Comparison of ENCODE assay signal across 37 cellular contexts in genomic region chr3:120848503-120848902, GRCh38. TPM values are rescaled to one million over a fixed set of nuclear protein-coding genes. Genes with fewer than 3 reads are reported as not detected.
"Had no signal": no experiment of that assay in that cellular context is flagged by ENCODE, and none has a peak within 500 bp of the region (broad histone marks: within the 10 kb centered on the region; RNA-seq: fewer than 3 reads in every experiment).

No MANE protein-coding gene starts in this region.

- H3K27ac Mint-ChIP-seq: activated CD4-positive, alpha-beta memory T cell treated with anti-CD3 and anti-CD28 coated beads, Interleukin-2, amount 10 ng/mL, durations not matched to agents 7 days and 5 days; activated CD4-positive, alpha-beta T cell treated with anti-CD3 and anti-CD28 coated beads for 36 hours; activated CD4-positive, alpha-beta T cell treated with anti-CD3 and anti-CD28 coated beads, Interleukin-2, amount 10 ng/mL, durations not matched to agents 7 days and 5 days; activated CD8-positive, alpha-beta memory T cell treated with anti-CD3 and anti-CD28 coated beads, Interleukin-2, amount 10 ng/mL, durations not matched to agents 7 days and 5 days; activated CD8-positive, alpha-beta T cell treated with anti-CD3 and anti-CD28 coated beads, Interleukin-2, amount 10 ng/mL, durations not matched to agents 7 days and 5 days; activated naive CD4-positive, alpha-beta T cell treated with anti-CD3 and anti-CD28 coated beads, Interleukin-2, amount 10 ng/mL, durations not matched to agents 7 days and 5 days; activated naive CD4-positive, alpha-beta T cell treated with anti-CD3 and anti-CD28 coated beads, Interleukin-2, amount 50 U/mL, for 24 hours; activated naive CD8-positive, alpha-beta T cell; activated naive CD8-positive, alpha-beta T cell treated with anti-CD3 and anti-CD28 coated beads, Interleukin-2, amount 10 ng/mL, durations not matched to agents 7 days and 5 days; activated naive CD8-positive, alpha-beta T cell treated with anti-CD3 and anti-CD28 coated beads, Interleukin-2, amount 50 U/mL, for 24 hours; activated T-cell treated with anti-CD3 and anti-CD28 coated beads, Interleukin-2, amount 50 U/mL, for 24 hours; activated T-helper 2 cell treated with anti-CD3 and anti-CD28 coated beads, Interferon-gamma antibody, Interleukin-2, Interleukin-4, amounts not matched to agents 10 μg/mL and 5 μg/mL and 100 μg/mL, durations not matched to agents 14 hours and 24 hours and 36 hours; brain; T-helper 1 cell treated with Interleukin-12 subunit alpha and Interleukin-12 subunit beta and Interleukin-4 antibody, amounts not matched to agents 30 μg/mL and 1 μg/mL, for 36 hours; T-helper 2 cell treated with Interferon-gamma antibody and Interleukin-4, amounts not matched to agents 5 μg/mL and 100 μg/mL, for 36 hours; WTC11 had no signal

- H3K4me3 ChIP-seq: cardiac muscle cell had no signal

- H3K4me1 Mint-ChIP-seq: activated CD4-positive, alpha-beta memory T cell treated with anti-CD3 and anti-CD28 coated beads, Interleukin-2, amount 10 ng/mL, durations not matched to agents 7 days and 5 days; activated CD4-positive, alpha-beta T cell treated with anti-CD3 and anti-CD28 coated beads for 36 hours; activated CD4-positive, alpha-beta T cell treated with anti-CD3 and anti-CD28 coated beads, Interleukin-2, amount 10 ng/mL, durations not matched to agents 7 days and 5 days; activated CD8-positive, alpha-beta memory T cell treated with anti-CD3 and anti-CD28 coated beads, Interleukin-2, amount 10 ng/mL, durations not matched to agents 7 days and 5 days; activated naive CD4-positive, alpha-beta T cell treated with anti-CD3 and anti-CD28 coated beads, Interleukin-2, amount 10 ng/mL, durations not matched to agents 7 days and 5 days; activated naive CD4-positive, alpha-beta T cell treated with anti-CD3 and anti-CD28 coated beads, Interleukin-2, amount 50 U/mL, for 24 hours; activated naive CD8-positive, alpha-beta T cell treated with anti-CD3 and anti-CD28 coated beads, Interleukin-2, amount 10 ng/mL, durations not matched to agents 7 days and 5 days; activated naive CD8-positive, alpha-beta T cell treated with anti-CD3 and anti-CD28 coated beads, Interleukin-2, amount 50 U/mL, for 24 hours; central memory CD8-positive, alpha-beta T cell had no signal

- H3K27ac ChIP-seq: cardiac muscle cell, WERI-Rb-1 had no signal

- H3K27me3 Mint-ChIP-seq: brain had no signal

- H3K36me3 Mint-ChIP-seq: activated CD8-positive, alpha-beta memory T cell treated with anti-CD3 and anti-CD28 coated beads, Interleukin-2, amount 10 ng/mL, durations not matched to agents 7 days and 5 days; activated naive CD4-positive, alpha-beta T cell treated with anti-CD3 and anti-CD28 coated beads, Interleukin-2, amount 10 ng/mL, durations not matched to agents 7 days and 5 days; activated naive CD4-positive, alpha-beta T cell treated with anti-CD3 and anti-CD28 coated beads, Interleukin-2, amount 50 U/mL, for 24 hours; activated naive CD8-positive, alpha-beta T cell; activated naive CD8-positive, alpha-beta T cell treated with anti-CD3 and anti-CD28 coated beads, Interleukin-2, amount 10 ng/mL, durations not matched to agents 7 days and 5 days; brain; WTC11 had no signal

- DNase-seq: activated CD4-positive, alpha-beta memory T cell treated with anti-CD3 and anti-CD28 coated beads, Interleukin-2, amount 10 ng/mL, durations not matched to agents 7 days and 5 days; activated CD4-positive, alpha-beta T cell treated with anti-CD3 and anti-CD28 coated beads for 1 hour; activated CD4-positive, alpha-beta T cell treated with anti-CD3 and anti-CD28 coated beads for 36 hours; activated CD4-positive, alpha-beta T cell treated with anti-CD3 and anti-CD28 coated beads for 48 hours; activated CD4-positive, alpha-beta T cell treated with anti-CD3 and anti-CD28 coated beads, Interleukin-2, amount 10 ng/mL, durations not matched to agents 7 days and 5 days; activated CD4-positive, alpha-beta T cell treated with anti-CD3 and anti-CD28 coated beads, Interleukin-2, amount 50 U/mL, for 48 hours; activated CD4-positive, CD25-positive, alpha-beta regulatory T cell; activated CD8-positive, alpha-beta memory T cell treated with anti-CD3 and anti-CD28 coated beads for 24 hours; activated CD8-positive, alpha-beta memory T cell treated with anti-CD3 and anti-CD28 coated beads, Interleukin-2, amount 10 ng/mL, durations not matched to agents 7 days and 5 days; activated CD8-positive, alpha-beta memory T cell treated with anti-CD3 and anti-CD28 coated beads, Interleukin-2, amount 50 U/mL, for 48 hours; activated CD8-positive, alpha-beta T cell treated with anti-CD3 and anti-CD28 coated beads, Interleukin-2, amount 10 ng/mL, durations not matched to agents 7 days and 5 days; activated effector memory CD4-positive, alpha-beta T cell treated with Interleukin-2 at 50 U/mL for 16 hours; activated gamma-delta T cell; activated naive CD4-positive, alpha-beta T cell treated with anti-CD3 and anti-CD28 coated beads, Interleukin-2, amount 10 ng/mL, durations not matched to agents 7 days and 5 days; activated naive CD4-positive, alpha-beta T cell treated with Interleukin-2 at 50 U/mL for 16 hours; activated naive CD8-positive, alpha-beta T cell treated with anti-CD3 and anti-CD28 coated beads, Interleukin-2, amount 10 ng/mL, durations not matched to agents 7 days and 5 days; activated naive CD8-positive, alpha-beta T cell treated with anti-CD3 and anti-CD28 coated beads, Interleukin-2, amount 50 U/mL, for 24 hours; activated T-cell treated with anti-CD3 and anti-CD28 coated beads, Interleukin-2, amount 50 U/mL, for 24 hours; activated T-cell treated with anti-CD3 and anti-CD28 coated beads, Interleukin-2, amount 50 U/mL, for 48 hours; amygdala; aorta; caudate nucleus; T-helper 1 cell; T-helper 2 cell; T-helper 9 cell; WERI-Rb-1 had no signal

- H3K4me3 Mint-ChIP-seq: activated CD4-positive, alpha-beta memory T cell treated with anti-CD3 and anti-CD28 coated beads, Interleukin-2, amount 10 ng/mL, durations not matched to agents 7 days and 5 days; activated CD4-positive, alpha-beta T cell treated with anti-CD3 and anti-CD28 coated beads for 36 hours; activated CD4-positive, alpha-beta T cell treated with anti-CD3 and anti-CD28 coated beads, Interleukin-2, amount 10 ng/mL, durations not matched to agents 7 days and 5 days; activated CD8-positive, alpha-beta memory T cell treated with anti-CD3 and anti-CD28 coated beads, Interleukin-2, amount 10 ng/mL, durations not matched to agents 7 days and 5 days; activated CD8-positive, alpha-beta T cell treated with anti-CD3 and anti-CD28 coated beads, Interleukin-2, amount 10 ng/mL, durations not matched to agents 7 days and 5 days; activated naive CD4-positive, alpha-beta T cell treated with anti-CD3 and anti-CD28 coated beads, Interleukin-2, amount 10 ng/mL, durations not matched to agents 7 days and 5 days; activated naive CD4-positive, alpha-beta T cell treated with anti-CD3 and anti-CD28 coated beads, Interleukin-2, amount 50 U/mL, for 24 hours; activated naive CD8-positive, alpha-beta T cell; activated naive CD8-positive, alpha-beta T cell treated with anti-CD3 and anti-CD28 coated beads, Interleukin-2, amount 10 ng/mL, durations not matched to agents 7 days and 5 days; activated naive CD8-positive, alpha-beta T cell treated with anti-CD3 and anti-CD28 coated beads, Interleukin-2, amount 50 U/mL, for 24 hours; activated T-cell treated with anti-CD3 and anti-CD28 coated beads, Interleukin-2, amount 50 U/mL, for 24 hours; brain; central memory CD8-positive, alpha-beta T cell; T-helper 1 cell treated with Interleukin-12 subunit alpha and Interleukin-12 subunit beta and Interleukin-4 antibody, amounts not matched to agents 30 μg/mL and 1 μg/mL, for 36 hours; T-helper 2 cell treated with Interferon-gamma antibody and Interleukin-4, amounts not matched to agents 5 μg/mL and 100 μg/mL, for 36 hours; WTC11 had no signal

- FAIRE-seq: bronchial epithelial cell, TTC549 had no signal

- H3K27me3 ChIP-seq: cardiac muscle cell had no signal

- H3K9me3 Mint-ChIP-seq: activated CD4-positive, alpha-beta memory T cell treated with anti-CD3 and anti-CD28 coated beads, Interleukin-2, amount 10 ng/mL, durations not matched to agents 7 days and 5 days; activated CD4-positive, alpha-beta T cell treated with anti-CD3 and anti-CD28 coated beads, Interleukin-2, amount 10 ng/mL, durations not matched to agents 7 days and 5 days; activated naive CD4-positive, alpha-beta T cell treated with anti-CD3 and anti-CD28 coated beads, Interleukin-2, amount 10 ng/mL, durations not matched to agents 7 days and 5 days; activated naive CD4-positive, alpha-beta T cell treated with anti-CD3 and anti-CD28 coated beads, Interleukin-2, amount 50 U/mL, for 24 hours; activated naive CD8-positive, alpha-beta T cell treated with anti-CD3 and anti-CD28 coated beads, Interleukin-2, amount 10 ng/mL, durations not matched to agents 7 days and 5 days; activated naive CD8-positive, alpha-beta T cell treated with anti-CD3 and anti-CD28 coated beads, Interleukin-2, amount 50 U/mL, for 24 hours; activated T-cell treated with anti-CD3 and anti-CD28 coated beads, Interleukin-2, amount 50 U/mL, for 24 hours; activated T-helper 2 cell treated with anti-CD3 and anti-CD28 coated beads, Interferon-gamma antibody, Interleukin-2, Interleukin-4, amounts not matched to agents 10 μg/mL and 5 μg/mL and 100 μg/mL, durations not matched to agents 14 hours and 24 hours and 36 hours; brain; central memory CD8-positive, alpha-beta T cell; T-helper 1 cell treated with Interleukin-12 subunit alpha and Interleukin-12 subunit beta and Interleukin-4 antibody, amounts not matched to agents 30 μg/mL and 1 μg/mL, for 36 hours; T-helper 2 cell treated with Interferon-gamma antibody and Interleukin-4, amounts not matched to agents 5 μg/mL and 100 μg/mL, for 36 hours; WTC11 had no signal

- H3K36me3 ChIP-seq: cardiac muscle cell, WERI-Rb-1 had no signal

RNA-seq across cellular contexts. Expression of gene STXBP5L, which starts 59.5 kb away (rescaled TPM):
- total RNA-seq: activated CD4-positive, alpha-beta memory T cell treated with anti-CD3 and anti-CD28 coated beads, Interleukin-2, amount 10 ng/mL, durations not matched to agents 7 days and 5 days; activated CD4-positive, alpha-beta T cell treated with anti-CD3 and anti-CD28 coated beads for 36 hours; activated CD4-positive, alpha-beta T cell treated with anti-CD3 and anti-CD28 coated beads, Interleukin-2, amount 10 ng/mL, durations not matched to agents 7 days and 5 days; activated CD8-positive, alpha-beta memory T cell treated with anti-CD3 and anti-CD28 coated beads, Interleukin-2, amount 10 ng/mL, durations not matched to agents 7 days and 5 days; activated CD8-positive, alpha-beta T cell treated with anti-CD3 and anti-CD28 coated beads, Interleukin-2, amount 10 ng/mL, durations not matched to agents 7 days and 5 days; activated naive CD8-positive, alpha-beta T cell treated with anti-CD3 and anti-CD28 coated beads, Interleukin-2, amount 10 ng/mL, durations not matched to agents 7 days and 5 days; activated T-helper 2 cell treated with anti-CD3 and anti-CD28 coated beads, Interferon-gamma antibody, Interleukin-2, Interleukin-4, amounts not matched to agents 10 μg/mL and 5 μg/mL and 100 μg/mL, durations not matched to agents 14 hours and 24 hours and 36 hours; bronchial epithelial cell had no signal
